Comparison of ENCODE assay signal across 20 cellular contexts in the genomic region with DNA sequence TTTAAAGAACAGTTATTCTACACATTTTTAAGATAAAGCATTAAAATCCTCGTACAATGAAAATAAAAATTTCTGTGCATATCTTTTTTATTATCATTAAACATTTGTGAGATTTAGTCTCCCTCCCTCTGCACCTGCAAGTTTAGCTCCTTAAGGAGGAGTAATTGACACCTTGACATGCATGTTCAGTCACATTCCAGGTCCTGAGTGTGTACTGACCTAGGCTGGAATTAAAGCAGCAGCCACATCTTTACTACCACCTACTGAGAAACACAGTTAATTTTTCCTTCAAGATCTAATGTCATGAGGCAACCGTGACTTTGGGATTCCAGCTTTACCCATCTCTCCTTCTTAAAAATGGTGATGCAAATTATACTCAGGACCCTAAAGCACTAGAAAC.
"Had no signal": no experiment of that assay in that cellular context is flagged by ENCODE, and none has a peak within 500 bp of the region (broad histone marks: within the 10 kb centered on the region; RNA-seq: fewer than 3 reads in every experiment).

No MANE protein-coding gene starts in this region.

- H3K27ac Mint-ChIP-seq: dendritic cell treated with granulocyte-macrophage colony-stimulating factor and Interleukin-4, amounts not matched to agents 40 ng/mL and 50 ng/mL, for 4 days; effector memory CD8-positive, alpha-beta T cell; mesothelial cell of epicardium; natural killer cell; stimulated activated naive B cell treated with anti-CD40 and anti-IgM and Interleukin-4, amounts not matched to agents 10 μg/mL and 1 μg/mL and 100 μg/mL, for 72 hours; stimulated activated naive CD8-positive, alpha-beta T cell treated with anti-CD3 and anti-CD28 coated beads, Interleukin-15, amount 100 ng/mL, for 72 hours had no signal

- H3K79me2 ChIP-seq: parathyroid adenoma had no signal

- H3K9me3 Mint-ChIP-seq: dendritic cell treated with granulocyte-macrophage colony-stimulating factor and Interleukin-4, amounts not matched to agents 40 ng/mL and 50 ng/mL, for 4 days; stimulated activated naive CD8-positive, alpha-beta T cell treated with anti-CD3 and anti-CD28 coated beads, Interleukin-15, amount 100 ng/mL, for 72 hours had no signal

- H3K27ac ChIP-seq: foreskin keratinocyte, parathyroid adenoma, psoas muscle, testis, tibial nerve had no signal

- H3K4me1 Mint-ChIP-seq: natural killer cell; stimulated activated naive B cell treated with anti-CD40 and anti-IgM and Interleukin-4, amounts not matched to agents 10 μg/mL and 1 μg/mL and 100 μg/mL, for 72 hours; stimulated activated naive CD8-positive, alpha-beta T cell treated with anti-CD3 and anti-CD28 coated beads, Interleukin-15, amount 100 ng/mL, for 72 hours had no signal

- H3K9ac ChIP-seq: parathyroid adenoma had no signal

- H3K4me1 ChIP-seq: foreskin keratinocyte, parathyroid adenoma, psoas muscle, testis, tibial nerve had no signal

- DNase-seq: cerebellar nuclear complex; effector memory CD8-positive, alpha-beta T cell; erythroblast; foreskin keratinocyte; kidney; left cardiac atrium; natural killer cell; occipital lobe; psoas muscle; stimulated activated CD4-positive, alpha-beta T cell treated with anti-CD3 and anti-CD28 coated beads, Interleukin-2, amount 100 ng/mL, for 24 hours; stimulated activated CD4-positive, alpha-beta T cell treated with anti-CD3 and anti-CD28 coated beads, Interleukin-4, amount 100 ng/mL, for 4 hours; stimulated activated naive B cell treated with anti-CD40 and anti-IgM and Interleukin-4, amounts not matched to agents 10 μg/mL and 1 μg/mL and 100 μg/mL, for 72 hours; stimulated activated naive CD8-positive, alpha-beta T cell treated with anti-CD3 and anti-CD28 coated beads, Interleukin-15, amount 100 ng/mL, for 72 hours; testis had no signal

- H3K9me3 ChIP-seq: psoas muscle, testis, tibial nerve had no signal

- H3K4me3 ChIP-seq: psoas muscle, testis, tibial nerve had no signal

- H3K4me3 Mint-ChIP-seq: dendritic cell treated with granulocyte-macrophage colony-stimulating factor and Interleukin-4, amounts not matched to agents 40 ng/mL and 50 ng/mL, for 4 days; effector memory CD8-positive, alpha-beta T cell; mesothelial cell of epicardium; natural killer cell; stimulated activated naive B cell treated with anti-CD40 and anti-IgM and Interleukin-4, amounts not matched to agents 10 μg/mL and 1 μg/mL and 100 μg/mL, for 72 hours; stimulated activated naive CD8-positive, alpha-beta T cell treated with anti-CD3 and anti-CD28 coated beads, Interleukin-15, amount 100 ng/mL, for 72 hours had no signal

- H3K36me3 Mint-ChIP-seq: mesothelial cell of epicardium; natural killer cell; stimulated activated naive B cell treated with anti-CD40 and anti-IgM and Interleukin-4, amounts not matched to agents 10 μg/mL and 1 μg/mL and 100 μg/mL, for 72 hours had no signal

- H2AFZ ChIP-seq: parathyroid adenoma had no signal

- ATAC-seq: effector memory CD8-positive, alpha-beta T cell; foreskin keratinocyte; left cardiac atrium; natural killer cell; psoas muscle; sciatic nerve; stimulated activated naive B cell treated with anti-CD40 and anti-IgM and Interleukin-4, amounts not matched to agents 10 μg/mL and 1 μg/mL and 100 μg/mL, for 72 hours; stimulated activated naive CD8-positive, alpha-beta T cell treated with anti-CD3 and anti-CD28 coated beads, Interleukin-15, amount 100 ng/mL, for 72 hours had no signal

- H3K27me3 Mint-ChIP-seq: dendritic cell treated with granulocyte-macrophage colony-stimulating factor and Interleukin-4, amounts not matched to agents 40 ng/mL and 50 ng/mL, for 4 days; effector memory CD8-positive, alpha-beta T cell; stimulated activated naive B cell treated with anti-CD40 and anti-IgM and Interleukin-4, amounts not matched to agents 10 μg/mL and 1 μg/mL and 100 μg/mL, for 72 hours had no signal

- H3K36me3 ChIP-seq: tibial nerve had no signal

- H3K27me3 ChIP-seq: foreskin keratinocyte, testis, tibial nerve had no signal

- FAIRE-seq: colon, kidney had no signal
